In genomic region chr1:25098717-25099116, GRCh38 we compare ENCODE assay signal across 17 cellular contexts.
DNase-seq lines count a peak whose midpoint lies in the region; ATAC-seq and TF ChIP-seq lines count a peak whose summit lies in the region.
"Had no signal": no experiment of that assay in that cellular context is flagged by ENCODE, and none has a peak within 500 bp of the region (broad histone marks: within the 10 kb centered on the region; RNA-seq: fewer than 3 reads in every experiment).

No MANE protein-coding gene starts in this region.

- DNase-seq in T-helper 1 cell = no peak
- DNase-seq in ELR (ENCODE audit: low read depth) = peak; percentile 18
- DNase-seq in activated naive CD8-positive, alpha-beta T cell treated with anti-CD3 and anti-CD28 coated beads, Interleukin-2, amount 10 ng/mL, durations not matched to agents 7 days and 5 days = peak; percentile 33
- DNase-seq in DMS153 treated with DMSO at 0.1 percent for 48 hours (lab: John Stamatoyannopoulos, UW; ENCODE audit: unreplicated experiment) = no peak
- DNase-seq in G401 (ENCODE audit: low spot score) = no peak
- DNase-seq: 8988T; activated naive CD4-positive, alpha-beta T cell; HFFc6; kidney; NCI-H82; T-helper 9 cell had no signal

- no peak overlapping the region for H3K4me3 Mint-ChIP-seq in T-helper 1 cell treated with Interleukin-12 subunit alpha and Interleukin-12 subunit beta and Interleukin-4 antibody, amounts not matched to agents 30 μg/mL and 1 μg/mL, for 36 hours
- H3K4me3 Mint-ChIP-seq in activated naive CD8-positive, alpha-beta T cell treated with anti-CD3 and anti-CD28 coated beads, Interleukin-2, amount 10 ng/mL, durations not matched to agents 7 days and 5 days = peak overlapping the region; percentile 73
- H3K4me3 Mint-ChIP-seq: activated CD4-positive, alpha-beta memory T cell treated with anti-CD3 and anti-CD28 coated beads for 36 hours; HFFc6 had no signal

- no peaks in the 10 kb centered on the region for H3K9me3 Mint-ChIP-seq in T-helper 1 cell treated with Interleukin-12 subunit alpha and Interleukin-12 subunit beta and Interleukin-4 antibody, amounts not matched to agents 30 μg/mL and 1 μg/mL, for 36 hours
- H3K9me3 Mint-ChIP-seq in activated naive CD8-positive, alpha-beta T cell treated with anti-CD3 and anti-CD28 coated beads, Interleukin-2, amount 10 ng/mL, durations not matched to agents 7 days and 5 days = peaks cover 4% of the 10 kb centered on the region

- no peaks in the 10 kb centered on the region for H3K36me3 ChIP-seq in neutrophil

- no peak overlapping the region for H3K4me3 ChIP-seq in neutrophil (ENCODE audit: low read depth in 1 of 2, low read length in 1 of 2)
- H3K4me3 ChIP-seq: SK-N-MC had no signal

- no peaks in the 10 kb centered on the region for H3K27me3 ChIP-seq in neutrophil

- H3K27me3 Mint-ChIP-seq in T-helper 1 cell treated with Interleukin-12 subunit alpha and Interleukin-12 subunit beta and Interleukin-4 antibody, amounts not matched to agents 30 μg/mL and 1 μg/mL, for 36 hours (ENCODE audit: low read depth) = no peaks in the 10 kb centered on the region
- H3K27me3 Mint-ChIP-seq in activated naive CD8-positive, alpha-beta T cell treated with anti-CD3 and anti-CD28 coated beads, Interleukin-2, amount 10 ng/mL, durations not matched to agents 7 days and 5 days = no peaks in the 10 kb centered on the region

- peak overlapping the region; percentile 23 for H3K27ac Mint-ChIP-seq in T-helper 1 cell treated with Interleukin-12 subunit alpha and Interleukin-12 subunit beta and Interleukin-4 antibody, amounts not matched to agents 30 μg/mL and 1 μg/mL, for 36 hours
- H3K27ac Mint-ChIP-seq in activated naive CD8-positive, alpha-beta T cell treated with anti-CD3 and anti-CD28 coated beads, Interleukin-2, amount 10 ng/mL, durations not matched to agents 7 days and 5 days = peak overlapping the region; percentile 87
- H3K27ac Mint-ChIP-seq: activated CD4-positive, alpha-beta memory T cell treated with anti-CD3 and anti-CD28 coated beads for 36 hours; HFFc6 had no signal

- no peak for TF ChIP-seq CTCF in neutrophil (IDR thresholded peaks at IDR 0.05)

- H3K36me3 Mint-ChIP-seq in T-helper 1 cell treated with Interleukin-12 subunit alpha and Interleukin-12 subunit beta and Interleukin-4 antibody, amounts not matched to agents 30 μg/mL and 1 μg/mL, for 36 hours (ENCODE audit: low read depth) = peaks cover 3% of the 10 kb centered on the region
- H3K36me3 Mint-ChIP-seq in activated naive CD8-positive, alpha-beta T cell treated with anti-CD3 and anti-CD28 coated beads, Interleukin-2, amount 10 ng/mL, durations not matched to agents 7 days and 5 days = peaks cover 14% of the 10 kb centered on the region
- H3K36me3 Mint-ChIP-seq: activated CD4-positive, alpha-beta memory T cell treated with anti-CD3 and anti-CD28 coated beads for 36 hours had no signal

- H3K4me1 ChIP-seq in neutrophil (ENCODE audit: control insufficient read depth in 1 of 2, insufficient read depth in 1 of 2, low read depth in 1 of 2, low read length in 1 of 2) = peaks cover 34 to 36% of the 10 kb centered on the region in 2 experiments

- H3K27ac ChIP-seq in neutrophil = peak overlapping the region; percentile 35
- H3K27ac ChIP-seq: RWPE1, SK-N-MC had no signal

- H3K9me3 ChIP-seq in neutrophil = no peaks in the 10 kb centered on the region

- peaks cover 68% of the 10 kb centered on the region for H3K4me1 Mint-ChIP-seq in T-helper 1 cell treated with Interleukin-12 subunit alpha and Interleukin-12 subunit beta and Interleukin-4 antibody, amounts not matched to agents 30 μg/mL and 1 μg/mL, for 36 hours (ENCODE audit: low read depth)
- H3K4me1 Mint-ChIP-seq in activated naive CD8-positive, alpha-beta T cell treated with anti-CD3 and anti-CD28 coated beads, Interleukin-2, amount 10 ng/mL, durations not matched to agents 7 days and 5 days = peaks cover 80% of the 10 kb centered on the region

- ATAC-seq in activated naive CD8-positive, alpha-beta T cell treated with anti-CD3 and anti-CD28 coated beads, Interleukin-2, amount 10 ng/mL, durations not matched to agents 7 days and 5 days (ENCODE audit: low read depth) = no peak
- ATAC-seq in GM18873 (IDR thresholded peaks at IDR 0.05; ENCODE audit: low FRiP score, unreplicated experiment) = no peak

- POLR2A ChIA-PET in activated naive CD8-positive, alpha-beta T cell treated with anti-CD3 and anti-CD28 coated beads, Interleukin-2, amount 10 ng/mL, durations not matched to agents 7 days and 5 days (lab: Charles Lee) = interaction anchor here (1.1 to 4.1 kb wide), 14 partner anchors 56 to 173 kb away, joined by 3 to 50 read pairs (median 6); partner anchors contain the start of gene RSRP1

- in situ Hi-C loops in G401 (cut with HindIII; ENCODE audit: low sequenced_read_pairs) = no loop called here

Comparison
In these comparisons a context has a peak if more than half of its experiments do, and no peak if none do; other contexts are left out.
1. DNase-seq: peak in ELR (single experiment) and activated naive CD8-positive, alpha-beta T cell treated with anti-CD3 and anti-CD28 coated beads, Interleukin-2, amount 10 ng/mL, durations not matched to agents 7 days and 5 days (single experiment); none in T-helper 1 cell (0 of 5), DMS153 treated with DMSO at 0.1 percent for 48 hours (single experiment) and G401 (single experiment).